8 cellular contexts compared by ENCODE assay signal in genomic region chr11:61680622-61681191, GRCh38. TPM values are rescaled to one million over a fixed set of nuclear protein-coding genes. Genes with fewer than 3 reads are reported as not detected.
DNase-seq lines count a peak whose midpoint lies in the region; ATAC-seq and TF ChIP-seq lines count a peak whose summit lies in the region.

No MANE protein-coding gene starts in this region.

- H3K27me3 Mint-ChIP-seq in mesothelial cell of epicardium (ENCODE audit: low read depth), result peaks cover 14% of the 10 kb centered on the region

- no peak overlapping the region for H3K27ac ChIP-seq in urinary bladder (ENCODE audit: low read depth)

- TF ChIP-seq CTCF in cardiac fibroblast (IDR thresholded peaks at IDR 0.05; ENCODE audit: low read depth, low read length) (no peak), mesothelial cell of epicardium (IDR thresholded peaks at IDR 0.05; ENCODE audit: unreplicated experiment) (no peak)

- H3K4me3 Mint-ChIP-seq in mesothelial cell of epicardium, result peak overlapping the region; percentile 61

- intact Hi-C loops in Right ventricle myocardium inferior (cut with DNase I), result loop anchor here (1.0 kb wide), 1 partner anchor 53 kb away; no protein-coding TSS in a partner anchor
- intact Hi-C loops in Right ventricle myocardium superior (cut with DNase I), result loop anchor here (1.0 kb wide), 1 partner anchor 53 kb away; no protein-coding TSS in a partner anchor

- peak; percentile 53 for DNase-seq in Right ventricle myocardium inferior (ENCODE audit: missing footprints)
- no peak for DNase-seq in Right ventricle myocardium superior
- DNase-seq in cardiac fibroblast (ENCODE audit: low read depth in 2 of 2), result no peak
- no peak for DNase-seq in mesothelial cell of epicardium (ENCODE audit: low spot score in 2 of 2, unreplicated experiment in 2 of 2)
- DNase-seq in activated effector memory CD4-positive, alpha-beta T cell treated with Interleukin-2 at 50 U/mL for 16 hours, result no peak
- no peak for DNase-seq in stimulated activated CD4-positive, alpha-beta T cell treated with anti-CD3 and anti-CD28 coated beads, Interleukin-2, amount 100 ng/mL, for 24 hours

- H3K36me3 ChIP-seq in urinary bladder (ENCODE audit: insufficient read depth), result no peaks in the 10 kb centered on the region

- H3K36me3 Mint-ChIP-seq in mesothelial cell of epicardium, result no peaks in the 10 kb centered on the region

- H3K27ac Mint-ChIP-seq in mesothelial cell of epicardium, result no peak overlapping the region

- no peaks in the 10 kb centered on the region for H3K9me3 Mint-ChIP-seq in mesothelial cell of epicardium

- peak overlapping the region; percentile 51 to 57 for H3K4me3 ChIP-seq in cardiac fibroblast (replicated peaks in 1 of 2; ENCODE audit: low read depth in 2 of 2, low read length in 2 of 2)
- H3K4me3 ChIP-seq in urinary bladder (ENCODE audit: low read depth, low read length), result peak overlapping the region; percentile 52

- ATAC-seq in Right ventricle myocardium inferior, result no peak
- no peak for ATAC-seq in Right ventricle myocardium superior (ENCODE audit: poor library complexity)
- no peak for ATAC-seq in GM18517 (IDR thresholded peaks at IDR 0.05; ENCODE audit: unreplicated experiment)

- no peaks in the 10 kb centered on the region for H3K4me1 ChIP-seq in urinary bladder (ENCODE audit: insufficient read depth)

- 59% methylated on average over 30 of the region's 30 CpGs for WGBS in urinary bladder

- H3K4me1 Mint-ChIP-seq in mesothelial cell of epicardium, result peaks cover 23% of the 10 kb centered on the region

RNA-seq across cellular contexts. Expression of gene DAGLA, which starts 0.5 kb away (rescaled TPM):
- total RNA-seq in Right ventricle myocardium inferior (4.3 TPM), Right ventricle myocardium superior (4.2 TPM), mesothelial cell of epicardium (7.1 to 8.1 TPM (median 8.1 TPM) in 3 replicates), urinary bladder (1.8 TPM)
- polyA plus RNA-seq in urinary bladder, result 2.5 TPM
